In the genomic region with DNA sequence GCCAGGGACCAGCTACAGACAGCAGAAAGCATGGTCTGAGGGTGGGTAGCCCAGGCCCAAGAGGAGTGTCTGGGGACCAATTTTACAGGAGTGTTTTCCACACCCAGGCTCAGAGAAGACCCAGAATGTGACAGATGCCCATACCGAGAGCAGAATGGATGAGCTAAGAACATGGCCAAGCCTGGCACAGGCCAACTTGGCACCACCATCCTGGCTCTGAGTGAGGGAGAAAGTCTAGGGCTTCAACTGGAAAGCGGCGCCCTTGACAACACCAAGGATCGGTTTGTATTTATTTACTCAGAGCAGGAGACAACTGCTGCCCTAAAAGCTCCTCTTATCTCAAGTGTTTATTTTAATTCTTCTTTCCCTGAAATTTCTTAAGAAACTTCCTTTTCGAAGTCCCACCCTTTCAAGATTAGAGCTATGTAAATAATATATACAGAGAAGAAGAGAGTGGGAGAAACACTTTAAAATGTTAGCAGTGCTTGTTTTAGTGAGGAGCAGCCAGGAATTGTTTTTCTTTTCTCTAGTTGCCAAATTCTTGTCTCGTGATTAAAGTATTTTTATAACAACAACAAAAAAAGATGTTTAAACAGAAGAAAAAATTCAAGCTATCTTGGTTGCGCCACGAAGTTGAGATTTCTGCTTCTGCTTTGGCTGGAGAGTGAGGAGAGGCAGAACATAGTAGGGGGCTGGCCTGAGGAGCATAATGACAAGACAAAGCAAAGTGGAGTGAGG, we compare ENCODE assay signal across 2 cellular contexts.
TF ChIP-seq lines count a peak whose summit lies in the region.

No MANE protein-coding gene starts in this region.

TF ChIP-seq in SK-N-SH, 30 proteins besides CTCF, POLR2A, EP300 and RAD21 (continued from another document):
- TF ChIP-seq, protein P1, sequence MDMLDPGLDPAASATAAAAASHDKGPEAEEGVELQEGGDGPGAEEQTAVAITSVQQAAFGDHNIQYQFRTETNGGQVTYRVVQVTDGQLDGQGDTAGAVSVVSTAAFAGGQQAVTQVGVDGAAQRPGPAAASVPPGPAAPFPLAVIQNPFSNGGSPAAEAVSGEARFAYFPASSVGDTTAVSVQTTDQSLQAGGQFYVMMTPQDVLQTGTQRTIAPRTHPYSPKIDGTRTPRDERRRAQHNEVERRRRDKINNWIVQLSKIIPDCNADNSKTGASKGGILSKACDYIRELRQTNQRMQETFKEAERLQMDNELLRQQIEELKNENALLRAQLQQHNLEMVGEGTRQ (IDR thresholded peaks at IDR 0.05; ENCODE audit: borderline replicate concordance, low read depth, low read length): no peak
- TF ChIP-seq NFIC (IDR thresholded peaks at IDR 0.05; ENCODE audit: borderline replicate concordance): no peak
- TF ChIP-seq, protein P2, sequence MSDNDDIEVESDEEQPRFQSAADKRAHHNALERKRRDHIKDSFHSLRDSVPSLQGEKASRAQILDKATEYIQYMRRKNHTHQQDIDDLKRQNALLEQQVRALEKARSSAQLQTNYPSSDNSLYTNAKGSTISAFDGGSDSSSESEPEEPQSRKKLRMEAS (IDR thresholded peaks at IDR 0.05; ENCODE audit: low read depth): no peak
- TF ChIP-seq, protein P3, sequence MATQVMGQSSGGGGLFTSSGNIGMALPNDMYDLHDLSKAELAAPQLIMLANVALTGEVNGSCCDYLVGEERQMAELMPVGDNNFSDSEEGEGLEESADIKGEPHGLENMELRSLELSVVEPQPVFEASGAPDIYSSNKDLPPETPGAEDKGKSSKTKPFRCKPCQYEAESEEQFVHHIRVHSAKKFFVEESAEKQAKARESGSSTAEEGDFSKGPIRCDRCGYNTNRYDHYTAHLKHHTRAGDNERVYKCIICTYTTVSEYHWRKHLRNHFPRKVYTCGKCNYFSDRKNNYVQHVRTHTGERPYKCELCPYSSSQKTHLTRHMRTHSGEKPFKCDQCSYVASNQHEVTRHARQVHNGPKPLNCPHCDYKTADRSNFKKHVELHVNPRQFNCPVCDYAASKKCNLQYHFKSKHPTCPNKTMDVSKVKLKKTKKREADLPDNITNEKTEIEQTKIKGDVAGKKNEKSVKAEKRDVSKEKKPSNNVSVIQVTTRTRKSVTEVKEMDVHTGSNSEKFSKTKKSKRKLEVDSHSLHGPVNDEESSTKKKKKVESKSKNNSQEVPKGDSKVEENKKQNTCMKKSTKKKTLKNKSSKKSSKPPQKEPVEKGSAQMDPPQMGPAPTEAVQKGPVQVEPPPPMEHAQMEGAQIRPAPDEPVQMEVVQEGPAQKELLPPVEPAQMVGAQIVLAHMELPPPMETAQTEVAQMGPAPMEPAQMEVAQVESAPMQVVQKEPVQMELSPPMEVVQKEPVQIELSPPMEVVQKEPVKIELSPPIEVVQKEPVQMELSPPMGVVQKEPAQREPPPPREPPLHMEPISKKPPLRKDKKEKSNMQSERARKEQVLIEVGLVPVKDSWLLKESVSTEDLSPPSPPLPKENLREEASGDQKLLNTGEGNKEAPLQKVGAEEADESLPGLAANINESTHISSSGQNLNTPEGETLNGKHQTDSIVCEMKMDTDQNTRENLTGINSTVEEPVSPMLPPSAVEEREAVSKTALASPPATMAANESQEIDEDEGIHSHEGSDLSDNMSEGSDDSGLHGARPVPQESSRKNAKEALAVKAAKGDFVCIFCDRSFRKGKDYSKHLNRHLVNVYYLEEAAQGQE (IDR thresholded peaks at IDR 0.05; ENCODE audit: low read depth, low read length): no peak
- TF ChIP-seq SIN3A (IDR thresholded peaks at IDR 0.05; ENCODE audit: borderline replicate concordance, low read depth, low read length): no peak
- no peak for TF ChIP-seq GATA2 (CRISPR knock-in tag; IDR thresholded peaks at IDR 0.05)
- TF ChIP-seq FOSL2 (IDR thresholded peaks at IDR 0.05; ENCODE audit: borderline replicate concordance, low read depth): no peak
- TF ChIP-seq EZH2phosphoT487 (IDR thresholded peaks at IDR 0.05; ENCODE audit: borderline replicate concordance, low read depth): no peak
- no peak for TF ChIP-seq RFX5 (IDR thresholded peaks at IDR 0.05; ENCODE audit: low read length)

TF ChIP-seq in SK-N-SH treated with all-trans-retinoic acid at 6 μM for 48 hours, 23 proteins besides CTCF, POLR2A, EP300 and RAD21 (continued from another document):
- TF ChIP-seq, protein P4, sequence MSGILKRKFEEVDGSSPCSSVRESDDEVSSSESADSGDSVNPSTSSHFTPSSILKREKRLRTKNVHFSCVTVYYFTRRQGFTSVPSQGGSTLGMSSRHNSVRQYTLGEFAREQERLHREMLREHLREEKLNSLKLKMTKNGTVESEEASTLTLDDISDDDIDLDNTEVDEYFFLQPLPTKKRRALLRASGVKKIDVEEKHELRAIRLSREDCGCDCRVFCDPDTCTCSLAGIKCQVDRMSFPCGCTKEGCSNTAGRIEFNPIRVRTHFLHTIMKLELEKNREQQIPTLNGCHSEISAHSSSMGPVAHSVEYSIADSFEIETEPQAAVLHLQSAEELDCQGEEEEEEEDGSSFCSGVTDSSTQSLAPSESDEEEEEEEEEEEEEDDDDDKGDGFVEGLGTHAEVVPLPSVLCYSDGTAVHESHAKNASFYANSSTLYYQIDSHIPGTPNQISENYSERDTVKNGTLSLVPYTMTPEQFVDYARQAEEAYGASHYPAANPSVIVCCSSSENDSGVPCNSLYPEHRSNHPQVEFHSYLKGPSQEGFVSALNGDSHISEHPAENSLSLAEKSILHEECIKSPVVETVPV (CRISPR knock-in tag; IDR thresholded peaks at IDR 0.05): no peak
- TF ChIP-seq ZNF8 (CRISPR knock-in tag; IDR thresholded peaks at IDR 0.05): no peak
- no peak for TF ChIP-seq RARB (CRISPR knock-in tag; IDR thresholded peaks at IDR 0.05)
- TF ChIP-seq ARNTL (CRISPR knock-in tag; IDR thresholded peaks at IDR 0.05; ENCODE audit: borderline replicate concordance, low read depth): no peak
- TF ChIP-seq PPARA (CRISPR knock-in tag; IDR thresholded peaks at IDR 0.05; ENCODE audit: borderline replicate concordance): no peak
- TF ChIP-seq TCF4 (CRISPR knock-in tag; IDR thresholded peaks at IDR 0.05; ENCODE audit: borderline replicate concordance): no peak
- TF ChIP-seq ZNF565 (CRISPR knock-in tag; conservative IDR thresholded peaks at IDR 0.05; ENCODE audit: low read depth): no peak
- TF ChIP-seq ZFP30 (CRISPR knock-in tag; IDR thresholded peaks at IDR 0.05): no peak
- TF ChIP-seq, protein P5, sequence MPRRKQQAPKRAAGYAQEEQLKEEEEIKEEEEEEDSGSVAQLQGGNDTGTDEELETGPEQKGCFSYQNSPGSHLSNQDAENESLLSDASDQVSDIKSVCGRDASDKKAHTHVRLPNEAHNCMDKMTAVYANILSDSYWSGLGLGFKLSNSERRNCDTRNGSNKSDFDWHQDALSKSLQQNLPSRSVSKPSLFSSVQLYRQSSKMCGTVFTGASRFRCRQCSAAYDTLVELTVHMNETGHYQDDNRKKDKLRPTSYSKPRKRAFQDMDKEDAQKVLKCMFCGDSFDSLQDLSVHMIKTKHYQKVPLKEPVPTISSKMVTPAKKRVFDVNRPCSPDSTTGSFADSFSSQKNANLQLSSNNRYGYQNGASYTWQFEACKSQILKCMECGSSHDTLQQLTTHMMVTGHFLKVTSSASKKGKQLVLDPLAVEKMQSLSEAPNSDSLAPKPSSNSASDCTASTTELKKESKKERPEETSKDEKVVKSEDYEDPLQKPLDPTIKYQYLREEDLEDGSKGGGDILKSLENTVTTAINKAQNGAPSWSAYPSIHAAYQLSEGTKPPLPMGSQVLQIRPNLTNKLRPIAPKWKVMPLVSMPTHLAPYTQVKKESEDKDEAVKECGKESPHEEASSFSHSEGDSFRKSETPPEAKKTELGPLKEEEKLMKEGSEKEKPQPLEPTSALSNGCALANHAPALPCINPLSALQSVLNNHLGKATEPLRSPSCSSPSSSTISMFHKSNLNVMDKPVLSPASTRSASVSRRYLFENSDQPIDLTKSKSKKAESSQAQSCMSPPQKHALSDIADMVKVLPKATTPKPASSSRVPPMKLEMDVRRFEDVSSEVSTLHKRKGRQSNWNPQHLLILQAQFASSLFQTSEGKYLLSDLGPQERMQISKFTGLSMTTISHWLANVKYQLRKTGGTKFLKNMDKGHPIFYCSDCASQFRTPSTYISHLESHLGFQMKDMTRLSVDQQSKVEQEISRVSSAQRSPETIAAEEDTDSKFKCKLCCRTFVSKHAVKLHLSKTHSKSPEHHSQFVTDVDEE (CRISPR knock-in tag; IDR thresholded peaks at IDR 0.05): no peak
- TF ChIP-seq ZNF70 (CRISPR knock-in tag; IDR thresholded peaks at IDR 0.05): no peak
